ENCODE assay signal across 1 cellular context in genomic region chr19:45863840-45864628, GRCh38.
A peak's percentile ranks its signal among the peaks of the same experiment; 100 is the strongest.
TF ChIP-seq lines count a peak whose summit lies in the region.

Gene FOXA3 (plus strand): TSS chr19:45864326. CDS start chr19:45864457, 131 bp downstream.

TF ChIP-seq in K562, 482 proteins besides CTCF, POLR2A, EP300 and RAD21 (continued from another document and continues in another):
- TF ChIP-seq GMEB1 (CRISPR knock-in tag; IDR thresholded peaks at IDR 0.05) (no peak), NELFE (IDR thresholded peaks at IDR 0.05; ENCODE audit: insufficient read depth, insufficient read length) (no peak), VEZF1 (CRISPR knock-in tag; IDR thresholded peaks at IDR 0.05) (peak; percentile 99), HEY1 (CRISPR knock-in tag; IDR thresholded peaks at IDR 0.05; ENCODE audit: borderline replicate concordance) (no peak), TCF3 (CRISPR knock-in tag; IDR thresholded peaks at IDR 0.05) (peak; percentile 4; the same call in 1 of the 2 replicates), POLR2AphosphoS5 (IDR thresholded peaks at IDR 0.05; ENCODE audit: control insufficient read depth, insufficient read depth, low read depth, low read length) (no peak; the same call in 1 of the 2 replicates), ETV5 (CRISPR knock-in tag; IDR thresholded peaks at IDR 0.05; ENCODE audit: low read depth) (peak; percentile 23; the same call in 1 of the 2 replicates), GATAD2B (IDR thresholded peaks at IDR 0.05; ENCODE audit: borderline replicate concordance) (no peak; the same call in 1 of the 2 replicates), ZNF740 (CRISPR knock-in tag; IDR thresholded peaks at IDR 0.05) (no peak), ZNF740 (tag; IDR thresholded peaks at IDR 0.05) (peak in 1 of 2 experiments; percentile 52; a peak in 1 of 4 replicates), ZNF77 (CRISPR knock-in tag; IDR thresholded peaks at IDR 0.05) (no peak), BACH1 (tag; IDR thresholded peaks at IDR 0.05) (no peak), SRSF3 (IDR thresholded peaks at IDR 0.05; ENCODE audit: insufficient read depth, low read length) (no peak), SRSF1 (IDR thresholded peaks at IDR 0.05; ENCODE audit: low read depth, low read length) (no peak), SNIP1 (IDR thresholded peaks at IDR 0.05; ENCODE audit: low read depth) (no peak), POLR2AphosphoS2 (IDR thresholded peaks at IDR 0.05; ENCODE audit: low read length) (no peak), ZBTB17 (CRISPR knock-in tag; IDR thresholded peaks at IDR 0.05) (no peak), NCOR1 (IDR thresholded peaks at IDR 0.05) (0 out of 2 replicates have a peak, but pooled peaks have one; percentile 14), CEBPZ (IDR thresholded peaks at IDR 0.05; ENCODE audit: borderline replicate concordance, low read depth, low read length) (no peak), MEIS2 (IDR thresholded peaks at IDR 0.05; ENCODE audit: partially characterized antibody) (no peak), THRB (CRISPR knock-in tag; conservative IDR thresholded peaks at IDR 0.05) (no peak), ZKSCAN1 (IDR thresholded peaks at IDR 0.05; ENCODE audit: low read depth, low read length) (no peak), XRCC4 (IDR thresholded peaks at IDR 0.05; ENCODE audit: extremely low read depth, insufficient read depth, insufficient read length) (no peak), NFIC (IDR thresholded peaks at IDR 0.05) (peak; percentile 83), TOE1 (IDR thresholded peaks at IDR 0.05; ENCODE audit: borderline replicate concordance) (peak; percentile 77; the same call in 1 of the 2 replicates), TOE1 (CRISPR knock-in tag; IDR thresholded peaks at IDR 0.05; ENCODE audit: borderline replicate concordance, low read depth) (no peak), SMAD3 (CRISPR knock-in tag; conservative IDR thresholded peaks at IDR 0.05) (no peak), IRF9 (tag; IDR thresholded peaks at IDR 0.05) (no peak), RBBP5 (IDR thresholded peaks at IDR 0.05; ENCODE audit: borderline replicate concordance, insufficient read depth, low read length, poor library complexity, severe bottlenecking) (no peak), SRF (CRISPR knock-in tag; IDR thresholded peaks at IDR 0.05) (0 out of 4 replicates have a peak, but pooled peaks of 1 of the 2 experiments have one; percentile 15), CHD7 (IDR thresholded peaks at IDR 0.05; ENCODE audit: low read depth, low read length) (no peak), SPI1 (IDR thresholded peaks at IDR 0.05; ENCODE audit: borderline replicate concordance, low read depth, low read length) (no peak), GTF2E2 (tag; IDR thresholded peaks at IDR 0.05) (no peak), HLTF (IDR thresholded peaks at IDR 0.05) (no peak; the same call in 1 of the 2 replicates), ZNF311 (CRISPR knock-in tag; IDR thresholded peaks at IDR 0.05) (no peak), CCAR2 (IDR thresholded peaks at IDR 0.05; ENCODE audit: low read depth, low read length) (no peak), ZFP1 (CRISPR knock-in tag; IDR thresholded peaks at IDR 0.05) (no peak), MXI1 (IDR thresholded peaks at IDR 0.05; ENCODE audit: low read depth, low read length) (no peak), ZNF146 (CRISPR knock-in tag; IDR thresholded peaks at IDR 0.05; ENCODE audit: unreplicated experiment) (no peak), E2F3 (CRISPR knock-in tag; IDR thresholded peaks at IDR 0.05) (no peak), TEAD1 (CRISPR knock-in tag; IDR thresholded peaks at IDR 0.05) (no peak), PRMT5 (CRISPR knock-in tag; IDR thresholded peaks at IDR 0.05) (no peak), ZNF79 (CRISPR knock-in tag; IDR thresholded peaks at IDR 0.05; ENCODE audit: low read depth) (no peak), SAP30 (IDR thresholded peaks at IDR 0.05; ENCODE audit: borderline replicate concordance, insufficient read depth, low read depth, low read length, poor library complexity, severe bottlenecking) (no peak), ZBTB7A (IDR thresholded peaks at IDR 0.05; ENCODE audit: borderline replicate concordance, control insufficient read depth, low read depth, low read length) (peak; percentile 92)
